ENCODE assay signal across 1 cellular context in the genomic region with DNA sequence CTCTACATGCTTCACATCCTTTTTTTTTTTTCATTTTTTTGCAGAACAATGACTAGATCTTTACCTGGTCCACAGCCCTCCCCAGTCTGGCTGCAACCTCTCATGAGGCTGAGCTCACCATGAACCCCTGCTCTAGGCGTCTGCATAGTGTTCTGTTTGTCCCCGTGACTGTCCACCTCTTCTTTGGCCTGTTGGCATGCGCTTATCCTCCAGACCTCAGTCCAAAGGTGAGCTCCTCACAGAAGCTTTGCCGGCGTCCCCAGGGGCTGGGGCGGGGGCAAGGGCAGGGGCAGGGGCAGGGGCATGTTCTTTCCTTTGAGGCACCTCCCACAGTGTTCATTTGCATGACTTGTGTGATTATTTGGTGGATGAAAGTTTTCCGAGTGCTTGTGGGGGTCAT.
TF ChIP-seq lines count a peak whose summit lies in the region.

No MANE protein-coding gene starts in this region.

TF ChIP-seq in H1, 55 proteins besides CTCF, POLR2A, EP300 and RAD21:
- TF ChIP-seq NANOG (IDR thresholded peaks at IDR 0.05; ENCODE audit: insufficient read depth, low read depth, low read length, poor library complexity, severe bottlenecking), result no peak
- TF ChIP-seq RBBP5 (IDR thresholded peaks at IDR 0.05; ENCODE audit: borderline replicate concordance, low read depth, low read length), result no peak
- TF ChIP-seq GTF2F1 (IDR thresholded peaks at IDR 0.05; ENCODE audit: borderline replicate concordance, low read depth, low read length), result no peak
